17 cellular contexts compared by ENCODE assay signal in the genomic region with DNA sequence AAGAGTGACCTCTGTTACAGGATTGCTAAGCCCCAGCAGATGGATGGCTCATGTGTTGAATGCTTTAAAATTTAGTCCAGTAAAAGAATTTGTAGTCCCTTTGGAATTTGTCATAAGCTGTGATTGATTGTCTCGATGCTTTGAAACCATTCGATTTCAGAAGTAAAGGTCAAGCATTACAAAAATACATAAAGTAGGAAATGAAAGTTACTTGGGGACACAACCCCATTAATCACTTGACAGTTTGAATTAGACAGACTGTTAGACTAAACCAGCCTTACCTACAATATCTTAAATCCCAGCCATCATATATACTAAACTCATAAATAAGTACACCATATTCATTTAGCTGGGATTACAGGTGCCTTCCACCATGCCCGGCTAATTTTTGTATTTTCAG. TPM values are rescaled to one million over a fixed set of nuclear protein-coding genes. Genes with fewer than 3 reads are reported as not detected.
DNase-seq lines count a peak whose midpoint lies in the region; ATAC-seq and TF ChIP-seq lines count a peak whose summit lies in the region.
"Had no signal": no experiment of that assay in that cellular context is flagged by ENCODE, and none has a peak within 500 bp of the region (broad histone marks: within the 10 kb centered on the region; RNA-seq: fewer than 3 reads in every experiment).

No MANE protein-coding gene starts in this region.

- H3K36me3 ChIP-seq in CD8-positive, alpha-beta memory T cell (ENCODE audit: insufficient read depth, low read length), result no peaks in the 10 kb centered on the region
- H3K36me3 ChIP-seq in Loucy (ENCODE audit: insufficient read depth, low read length), result peaks cover 10% of the 10 kb centered on the region; the same call in 1 of the 2 replicates
- H3K36me3 ChIP-seq: Peyer's patch had no signal

- peak overlapping the region; percentile 76 for H3K4me2 ChIP-seq in Loucy (ENCODE audit: low read depth, low read length, poor library complexity, severe bottlenecking)

- peaks cover 100% of the 10 kb centered on the region for H3K79me2 ChIP-seq in Loucy (ENCODE audit: insufficient read depth, low read length)

- CTCF ChIA-PET in activated CD4-positive, alpha-beta memory T cell treated with anti-CD3 and anti-CD28 coated beads for 36 hours (lab: Charles Lee), result no interaction called here
- CTCF ChIA-PET in activated CD4-positive, alpha-beta memory T cell treated with anti-CD3 and anti-CD28 coated beads, Interleukin-2, amount 10 ng/mL, durations not matched to agents 7 days and 5 days (lab: Charles Lee), result interaction anchor here (0.6 kb wide), 1 partner anchor 12 kb away, joined by 3 read pairs; no protein-coding TSS in a partner anchor
- CTCF ChIA-PET in CD8-positive, alpha-beta memory T cell (lab: Charles Lee), result interaction anchor here (1.3 kb wide), 1 partner anchor 19 kb away, joined by 4 read pairs; no protein-coding TSS in a partner anchor

- ATAC-seq in HG03095 (IDR thresholded peaks at IDR 0.05; ENCODE audit: unreplicated experiment), result no peak

- H3K9ac ChIP-seq in Loucy (ENCODE audit: low read depth, low read length, poor library complexity, severe bottlenecking), result no peak overlapping the region

- peak overlapping the region; percentile 28 for H3K27ac Mint-ChIP-seq in activated CD4-positive, alpha-beta memory T cell treated with anti-CD3 and anti-CD28 coated beads for 36 hours
- H3K27ac Mint-ChIP-seq in activated CD4-positive, alpha-beta memory T cell treated with anti-CD3 and anti-CD28 coated beads, Interleukin-2, amount 10 ng/mL, durations not matched to agents 7 days and 5 days, result no peak overlapping the region
- H3K27ac Mint-ChIP-seq in CD8-positive, alpha-beta memory T cell, result peak overlapping the region in 5 of 8 donors; percentile 55 to 79 (median 59)
- H3K27ac Mint-ChIP-seq in immature natural killer cell, result peak overlapping the region in 4 of 6 donors; percentile 12 to 46 (median 28)

- no peak overlapping the region for H3K4me3 ChIP-seq in CD8-positive, alpha-beta memory T cell (ENCODE audit: low read length)
- peak overlapping the region; percentile 48 for H3K4me3 ChIP-seq in Loucy (ENCODE audit: low read length, poor library complexity, severe bottlenecking)
- H3K4me3 ChIP-seq: Peyer's patch had no signal

- no peaks in the 10 kb centered on the region for H3K9me3 ChIP-seq in CD8-positive, alpha-beta memory T cell (ENCODE audit: low read length)
- H3K9me3 ChIP-seq in Loucy (ENCODE audit: insufficient read depth, low read depth, low read length), result no peaks in the 10 kb centered on the region
- H3K9me3 ChIP-seq: Peyer's patch had no signal

- H3K27ac ChIP-seq in CD8-positive, alpha-beta memory T cell (ENCODE audit: low read depth, low read length), result no peak overlapping the region
- H3K27ac ChIP-seq: HL-60, Peyer's patch had no signal

- no peaks in the 10 kb centered on the region for H3K9me2 ChIP-seq in Loucy (replicated peaks; ENCODE audit: low read depth, low read length)

- peaks cover 79% of the 10 kb centered on the region for H3K4me1 ChIP-seq in CD8-positive, alpha-beta memory T cell (ENCODE audit: insufficient read depth, low read length)
- peaks cover 52% of the 10 kb centered on the region for H3K4me1 ChIP-seq in Loucy (ENCODE audit: insufficient read depth, low read length, poor library complexity, severe bottlenecking)

- no peaks in the 10 kb centered on the region for H3F3A ChIP-seq in Loucy (ENCODE audit: low read depth)

- no peaks in the 10 kb centered on the region for H3K9me3 Mint-ChIP-seq in activated CD4-positive, alpha-beta memory T cell treated with anti-CD3 and anti-CD28 coated beads for 36 hours
- no peaks in the 10 kb centered on the region for H3K9me3 Mint-ChIP-seq in activated CD4-positive, alpha-beta memory T cell treated with anti-CD3 and anti-CD28 coated beads, Interleukin-2, amount 10 ng/mL, durations not matched to agents 7 days and 5 days
- H3K9me3 Mint-ChIP-seq in CD8-positive, alpha-beta memory T cell, result no peaks in the 10 kb centered on the region
- no peaks in the 10 kb centered on the region for H3K9me3 Mint-ChIP-seq in immature natural killer cell

- POLR2A ChIA-PET in activated CD4-positive, alpha-beta memory T cell treated with anti-CD3 and anti-CD28 coated beads for 36 hours (lab: Charles Lee), result interaction anchor here (1.2 kb wide), 1 partner anchor 64 kb away, joined by 3 read pairs; the partner anchor contains the start of gene POLR2B
- POLR2A ChIA-PET in activated CD4-positive, alpha-beta memory T cell treated with anti-CD3 and anti-CD28 coated beads, Interleukin-2, amount 10 ng/mL, durations not matched to agents 7 days and 5 days (lab: Charles Lee), result interaction anchor here (8.4 kb wide), 1 partner anchor 62 kb away, joined by 208 read pairs; the partner anchor contains the start of genes NOA1 and POLR2B
- POLR2A ChIA-PET in CD8-positive, alpha-beta memory T cell (lab: Charles Lee), result no interaction called here

- no peak overlapping the region for H3K4me3 Mint-ChIP-seq in activated CD4-positive, alpha-beta memory T cell treated with anti-CD3 and anti-CD28 coated beads for 36 hours
- no peak overlapping the region for H3K4me3 Mint-ChIP-seq in activated CD4-positive, alpha-beta memory T cell treated with anti-CD3 and anti-CD28 coated beads, Interleukin-2, amount 10 ng/mL, durations not matched to agents 7 days and 5 days
- peak overlapping the region in 3 of 7 donors; percentile 8 to 64 (median 52) for H3K4me3 Mint-ChIP-seq in CD8-positive, alpha-beta memory T cell
- H3K4me3 Mint-ChIP-seq in immature natural killer cell, result peak overlapping the region in 1 of 5 donors; percentile 10

- intact Hi-C loops in activated CD4-positive, alpha-beta memory T cell treated with anti-CD3 and anti-CD28 coated beads for 36 hours (cut with micrococcal nuclease), result no loop called here

- no peak for TF ChIP-seq CTCF in Loucy (conservative IDR thresholded peaks at IDR 0.05; ENCODE audit: low read length)
- no peak for TF ChIP-seq CTCF in GM13977 (IDR thresholded peaks at IDR 0.05; ENCODE audit: extremely low read depth, insufficient read depth, missing control alignments)

- no peaks in the 10 kb centered on the region for H3K27me3 Mint-ChIP-seq in activated CD4-positive, alpha-beta memory T cell treated with anti-CD3 and anti-CD28 coated beads for 36 hours
- no peaks in the 10 kb centered on the region for H3K27me3 Mint-ChIP-seq in activated CD4-positive, alpha-beta memory T cell treated with anti-CD3 and anti-CD28 coated beads, Interleukin-2, amount 10 ng/mL, durations not matched to agents 7 days and 5 days
- H3K27me3 Mint-ChIP-seq in CD8-positive, alpha-beta memory T cell, result no peaks in the 10 kb centered on the region
- H3K27me3 Mint-ChIP-seq in immature natural killer cell (ENCODE audit: low read depth in 3 of 3), result peaks cover 0 to 2% (median 2%) of the 10 kb centered on the region in 3 donors

- in situ Hi-C loops in GM13977 (cut with MboI; ENCODE audit: low pct_unique_long_range_greater_than_20kb, low sequenced_read_pairs, unreplicated experiment), result no loop called here

- no peak for DNase-seq in activated CD4-positive, alpha-beta memory T cell treated with anti-CD3 and anti-CD28 coated beads for 36 hours
- DNase-seq in activated CD4-positive, alpha-beta memory T cell treated with anti-CD3 and anti-CD28 coated beads, Interleukin-2, amount 10 ng/mL, durations not matched to agents 7 days and 5 days, result no peak
- no peak for DNase-seq in CD8-positive, alpha-beta memory T cell
- no peak for DNase-seq in immature natural killer cell
- DNase-seq in activated CD8-positive, alpha-beta memory T cell treated with anti-CD3 and anti-CD28 coated beads, Interleukin-2, amount 50 U/mL, for 4 hours, result no peak
- DNase-seq in GM13977 (ENCODE audit: low spot score), result no peak
- DNase-seq: HCEC 1CT, KG1, NCI-H1105 treated with DMSO at 0.1 percent for 48 hours, NCI-H187, NCI-H446 treated with DMSO at 0.1 percent for 48 hours, NCI-H774, Peyer's patch, Right ventricle myocardium superior had no signal

- H2AFZ ChIP-seq in Loucy (ENCODE audit: low read length), result no peak overlapping the region

- peaks cover 21% of the 10 kb centered on the region for H3K36me3 Mint-ChIP-seq in activated CD4-positive, alpha-beta memory T cell treated with anti-CD3 and anti-CD28 coated beads for 36 hours
- peaks cover 39% of the 10 kb centered on the region for H3K36me3 Mint-ChIP-seq in activated CD4-positive, alpha-beta memory T cell treated with anti-CD3 and anti-CD28 coated beads, Interleukin-2, amount 10 ng/mL, durations not matched to agents 7 days and 5 days (ENCODE audit: low read depth)
- H3K36me3 Mint-ChIP-seq in CD8-positive, alpha-beta memory T cell, result peaks cover 0 to 46% (median 7%) of the 10 kb centered on the region in 3 donors
- H3K36me3 Mint-ChIP-seq in immature natural killer cell, result peaks cover 0 to 5% (median 5%) of the 10 kb centered on the region in 3 donors

- H3K4me1 Mint-ChIP-seq in activated CD4-positive, alpha-beta memory T cell treated with anti-CD3 and anti-CD28 coated beads for 36 hours (ENCODE audit: low read depth), result peaks cover 61% of the 10 kb centered on the region
- H3K4me1 Mint-ChIP-seq in activated CD4-positive, alpha-beta memory T cell treated with anti-CD3 and anti-CD28 coated beads, Interleukin-2, amount 10 ng/mL, durations not matched to agents 7 days and 5 days, result peaks cover 50% of the 10 kb centered on the region
- H3K4me1 Mint-ChIP-seq in CD8-positive, alpha-beta memory T cell, result peaks cover 60 to 78% (median 72%) of the 10 kb centered on the region in 3 donors
- H3K4me1 Mint-ChIP-seq in immature natural killer cell, result peaks cover 54 to 68% of the 10 kb centered on the region in 2 donors

- H4K20me1 ChIP-seq in Loucy (ENCODE audit: insufficient read depth, low read length, poor library complexity, severe bottlenecking), result peaks cover 85% of the 10 kb centered on the region

- H3K27me3 ChIP-seq in CD8-positive, alpha-beta memory T cell (ENCODE audit: insufficient read depth, low read length, poor library complexity, severe bottlenecking), result no peaks in the 10 kb centered on the region
- no peaks in the 10 kb centered on the region for H3K27me3 ChIP-seq in Loucy (ENCODE audit: insufficient read depth, low read length, poor library complexity, severe bottlenecking)
- H3K27me3 ChIP-seq: Peyer's patch had no signal

RNA-seq across cellular contexts. Expression of gene REST, which starts 6.6 kb away (rescaled TPM):
- total RNA-seq in activated CD4-positive, alpha-beta memory T cell treated with anti-CD3 and anti-CD28 coated beads for 36 hours, result 10 to 100 TPM; 46.1 to 47.0 TPM
- total RNA-seq in activated CD4-positive, alpha-beta memory T cell treated with anti-CD3 and anti-CD28 coated beads, Interleukin-2, amount 10 ng/mL, durations not matched to agents 7 days and 5 days, result 10 to 100 TPM; 54.7 to 58.3 TPM
- 10 to 100 TPM; 45.2 to 46.6 TPM for total RNA-seq in CD8-positive, alpha-beta memory T cell
- 177 TPM for polyA plus RNA-seq in CD8-positive, alpha-beta memory T cell
- 100 to 1,000 TPM; 106 to 193 (median 144) TPM for polyA plus RNA-seq in immature natural killer cell
